Comparison of ENCODE assay signal across 8 cellular contexts in the genomic region with DNA sequence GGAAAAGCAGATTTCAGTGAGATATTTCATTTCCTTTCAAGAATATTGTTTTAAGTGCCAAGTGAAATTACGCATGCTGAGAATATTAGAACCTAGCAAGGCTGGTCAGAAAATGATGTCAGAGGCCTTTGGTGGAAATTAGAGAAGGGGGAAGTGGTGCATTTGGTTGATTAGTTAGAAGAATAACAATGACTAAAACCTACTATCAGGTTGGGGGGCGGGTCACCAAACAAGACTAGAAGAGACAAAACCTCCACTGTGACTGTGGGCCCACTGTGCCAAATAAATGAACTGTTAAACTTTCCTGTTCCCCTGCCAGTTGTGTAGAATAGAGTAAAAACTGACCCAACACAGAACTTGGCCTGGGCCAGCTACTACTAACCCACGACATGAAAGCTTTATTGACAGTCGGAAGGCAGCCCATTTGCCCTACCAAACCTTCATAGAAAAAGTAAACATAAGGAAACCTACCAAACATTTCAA. TPM values are rescaled to one million over a fixed set of nuclear protein-coding genes. Genes with fewer than 3 reads are reported as not detected.
DNase-seq lines count a peak whose midpoint lies in the region; ATAC-seq and TF ChIP-seq lines count a peak whose summit lies in the region.

No MANE protein-coding gene starts in this region.

- peak overlapping the region; percentile 80 to 100 (median 97); a peak in 17 of 20 replicates for H3K4me3 ChIP-seq in BLaER1 treated with 17β-estradiol and CSF1 and Interleukin-3, amounts not matched to agents 10 nM and 100 nM
- H3K4me3 ChIP-seq in HAP-1 = peak overlapping the region; percentile 86
- peak overlapping the region; percentile 86 for H3K4me3 ChIP-seq in hepatocyte

- peak overlapping the region in 8 of 11 experiments; percentile 92 to 98 (median 94); a peak in 8 of 22 replicates for H3K9ac ChIP-seq in BLaER1 treated with 17β-estradiol and CSF1 and Interleukin-3, amounts not matched to agents 10 nM and 100 nM

- POLR2A ChIA-PET in RWPE1 (lab: Yijun Ruan, JAX; ENCODE audit: low non-redundant PET) = no interaction called here

- DNase-seq in HAP-1 (ENCODE audit: low spot score in 2 of 2) (no peak), hepatocyte (ENCODE audit: low spot score) (no peak), cortex of kidney (lab: John Stamatoyannopoulos, UW) (no peak), RWPE1 (ENCODE audit: low spot score) (no peak)
- DNase-seq in activated T-helper 1 cell treated with anti-CD3 and anti-CD28 coated beads, Interleukin-12 subunit alpha, Interleukin-12 subunit beta, Interleukin-2, Interleukin-4 antibody, amounts not matched to agents 30 ng/mL and 10 ng/mL and 1 ng/mL, durations not matched to agents 14 hours and 24 hours and 36 hours (ENCODE audit: low spot score) = no peak
- DNase-seq in stimulated activated CD8-positive, alpha-beta memory T cell treated with anti-CD3 and anti-CD28 coated beads, Interleukin-4, amount 100 ng/mL, for 48 hours = peak; percentile 41

- H3K4me2 ChIP-seq in BLaER1 treated with 17β-estradiol and CSF1 and Interleukin-3, amounts not matched to agents 10 nM and 100 nM = peak overlapping the region; percentile 80 to 98 (median 93)
- peak overlapping the region; percentile 85 for H3K4me2 ChIP-seq in hepatocyte

- H3K4me1 ChIP-seq in BLaER1 treated with 17β-estradiol and CSF1 and Interleukin-3, amounts not matched to agents 10 nM and 100 nM = peaks cover 19 to 47% (median 36%) of the 10 kb centered on the region in 10 experiments
- H3K4me1 ChIP-seq in HAP-1 = peaks cover 18% of the 10 kb centered on the region
- H3K4me1 ChIP-seq in hepatocyte (ENCODE audit: insufficient read depth) = peaks cover 19% of the 10 kb centered on the region

- peaks cover 18 to 69% (median 56%) of the 10 kb centered on the region in 11 experiments; a peak in 21 of 22 replicates for H4K20me1 ChIP-seq in BLaER1 treated with 17β-estradiol and CSF1 and Interleukin-3, amounts not matched to agents 10 nM and 100 nM
- H4K20me1 ChIP-seq in hepatocyte (ENCODE audit: insufficient read depth, poor library complexity, severe bottlenecking) = peaks cover 62% of the 10 kb centered on the region

- H3K4me3 Mint-ChIP-seq in activated T-helper 1 cell treated with anti-CD3 and anti-CD28 coated beads, Interleukin-12 subunit alpha, Interleukin-12 subunit beta, Interleukin-2, Interleukin-4 antibody, amounts not matched to agents 30 ng/mL and 10 ng/mL and 1 ng/mL, durations not matched to agents 14 hours and 24 hours and 36 hours = peak overlapping the region; percentile 98

- no peak overlapping the region for H3K27ac ChIP-seq in BLaER1 treated with 17β-estradiol and CSF1 and Interleukin-3, amounts not matched to agents 10 nM and 100 nM
- H3K27ac ChIP-seq in hepatocyte (peak overlapping the region; percentile 79), RWPE1 (no peak overlapping the region)

- in situ Hi-C loops in HAP-1 (cut with MboI; ENCODE audit: low sequenced_read_pairs) = no loop called here

- intact Hi-C loops in activated T-helper 1 cell treated with anti-CD3 and anti-CD28 coated beads, Interleukin-12 subunit alpha, Interleukin-12 subunit beta, Interleukin-2, Interleukin-4 antibody, amounts not matched to agents 30 ng/mL and 10 ng/mL and 1 ng/mL, durations not matched to agents 14 hours and 24 hours and 36 hours (cut with micrococcal nuclease) = loop anchor here (1.0 to 10.0 kb wide), 4 partner anchors 69 to 339 kb away; partner anchors contain the start of gene FNIP2

- 49% methylated on average over 4 of the region's 4 CpGs for WGBS in hepatocyte (ENCODE audit: low lambda C conversion rate, missing lambda C conversion rate)

- H3K36me3 Mint-ChIP-seq in activated T-helper 1 cell treated with anti-CD3 and anti-CD28 coated beads, Interleukin-12 subunit alpha, Interleukin-12 subunit beta, Interleukin-2, Interleukin-4 antibody, amounts not matched to agents 30 ng/mL and 10 ng/mL and 1 ng/mL, durations not matched to agents 14 hours and 24 hours and 36 hours (ENCODE audit: low read depth) = peaks cover 9% of the 10 kb centered on the region

- H3K79me2 ChIP-seq in hepatocyte = peaks cover 72% of the 10 kb centered on the region

- CTCF ChIA-PET in RWPE1 (lab: Yijun Ruan, JAX) = no interaction called here

- peaks cover 0 to 10% (median 7%) of the 10 kb centered on the region in 11 experiments; a peak in 5 of 22 replicates for H3K27me3 ChIP-seq in BLaER1 treated with 17β-estradiol and CSF1 and Interleukin-3, amounts not matched to agents 10 nM and 100 nM
- H3K27me3 ChIP-seq in HAP-1 (ENCODE audit: low read depth) = no peaks in the 10 kb centered on the region
- no peaks in the 10 kb centered on the region for H3K27me3 ChIP-seq in hepatocyte

- peak overlapping the region; percentile 42 for H3K27ac Mint-ChIP-seq in activated T-helper 1 cell treated with anti-CD3 and anti-CD28 coated beads, Interleukin-12 subunit alpha, Interleukin-12 subunit beta, Interleukin-2, Interleukin-4 antibody, amounts not matched to agents 30 ng/mL and 10 ng/mL and 1 ng/mL, durations not matched to agents 14 hours and 24 hours and 36 hours

- ATAC-seq in HG02642 (IDR thresholded peaks at IDR 0.05; ENCODE audit: poor library complexity, unreplicated experiment) = no peak

- H3K4me1 Mint-ChIP-seq in activated T-helper 1 cell treated with anti-CD3 and anti-CD28 coated beads, Interleukin-12 subunit alpha, Interleukin-12 subunit beta, Interleukin-2, Interleukin-4 antibody, amounts not matched to agents 30 ng/mL and 10 ng/mL and 1 ng/mL, durations not matched to agents 14 hours and 24 hours and 36 hours (ENCODE audit: low read depth) = peaks cover 69% of the 10 kb centered on the region

- TF ChIP-seq CTCF in hepatocyte (IDR thresholded peaks at IDR 0.05; ENCODE audit: poor library complexity) = no peak
- TF ChIP-seq CTCF in RWPE1 (conservative IDR thresholded peaks at IDR 0.05; ENCODE audit: low read depth) = no peak

- peaks cover 6% of the 10 kb centered on the region for H3K27me3 Mint-ChIP-seq in activated T-helper 1 cell treated with anti-CD3 and anti-CD28 coated beads, Interleukin-12 subunit alpha, Interleukin-12 subunit beta, Interleukin-2, Interleukin-4 antibody, amounts not matched to agents 30 ng/mL and 10 ng/mL and 1 ng/mL, durations not matched to agents 14 hours and 24 hours and 36 hours (ENCODE audit: insufficient read depth)

- H3K9me2 ChIP-seq in hepatocyte (replicated peaks; ENCODE audit: insufficient read depth) = no peaks in the 10 kb centered on the region

- no peaks in the 10 kb centered on the region for H3K9me3 ChIP-seq in BLaER1 treated with 17β-estradiol and CSF1 and Interleukin-3, amounts not matched to agents 10 nM and 100 nM (replicated peaks in 1 of 11)
- H3K9me3 ChIP-seq in HAP-1 = no peaks in the 10 kb centered on the region
- no peaks in the 10 kb centered on the region for H3K9me3 ChIP-seq in hepatocyte (ENCODE audit: low read depth)

- H3K9me3 Mint-ChIP-seq in activated T-helper 1 cell treated with anti-CD3 and anti-CD28 coated beads, Interleukin-12 subunit alpha, Interleukin-12 subunit beta, Interleukin-2, Interleukin-4 antibody, amounts not matched to agents 30 ng/mL and 10 ng/mL and 1 ng/mL, durations not matched to agents 14 hours and 24 hours and 36 hours = no peaks in the 10 kb centered on the region

- H2AFZ ChIP-seq in hepatocyte = no peak overlapping the region

- no peaks in the 10 kb centered on the region for H3K36me3 ChIP-seq in BLaER1 treated with 17β-estradiol and CSF1 and Interleukin-3, amounts not matched to agents 10 nM and 100 nM
- H3K36me3 ChIP-seq in HAP-1 (replicated peaks) (peaks cover 3% of the 10 kb centered on the region; the same call in 1 of the 2 replicates), hepatocyte (replicated peaks; ENCODE audit: insufficient read depth, low read depth) (no peaks in the 10 kb centered on the region)

RNA-seq across cellular contexts. Expression of gene RAPGEF2, which starts 2.9 kb away (rescaled TPM):
- 27.5 and 28.3 TPM in 2 replicates for total RNA-seq in activated T-helper 1 cell treated with anti-CD3 and anti-CD28 coated beads, Interleukin-12 subunit alpha, Interleukin-12 subunit beta, Interleukin-2, Interleukin-4 antibody, amounts not matched to agents 30 ng/mL and 10 ng/mL and 1 ng/mL, durations not matched to agents 14 hours and 24 hours and 36 hours
- total RNA-seq in hepatocyte = 64.3 and 79.3 TPM in 2 replicates
- polyA plus RNA-seq in hepatocyte = 8.4 and 8.8 TPM in 2 replicates
